In the genomic region with DNA sequence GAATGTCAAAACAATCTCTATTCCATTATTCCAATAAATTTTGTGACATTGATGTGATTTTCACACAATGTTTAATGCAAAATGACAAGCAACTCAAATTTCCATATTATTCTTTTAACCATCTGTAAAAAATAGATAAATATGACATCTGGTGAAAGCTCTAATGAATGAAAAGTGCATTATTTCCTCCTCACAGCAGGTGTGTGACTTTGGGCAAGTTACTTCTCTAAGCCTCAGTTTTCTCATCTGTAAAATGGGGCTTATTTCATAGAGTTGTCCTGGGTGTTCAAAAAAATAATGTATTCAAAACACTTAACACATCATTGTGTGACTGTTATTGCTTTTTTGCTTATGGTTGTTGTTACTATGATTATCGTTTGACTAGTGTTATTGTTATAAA, we compare ENCODE assay signal across 36 cellular contexts.
"Had no signal": no experiment of that assay in that cellular context is flagged by ENCODE, and none has a peak within 500 bp of the region (broad histone marks: within the 10 kb centered on the region; RNA-seq: fewer than 3 reads in every experiment).

No MANE protein-coding gene starts in this region.

- FAIRE-seq: bronchial epithelial cell, TTC549 had no signal

- H3K27ac Mint-ChIP-seq: activated B cell treated with CpG ODN at 0.5 μM for 24 hours; activated CD4-positive, alpha-beta memory T cell treated with anti-CD3 and anti-CD28 coated beads, Interleukin-2, amount 10 ng/mL, durations not matched to agents 7 days and 5 days; activated CD4-positive, alpha-beta T cell treated with anti-CD3 and anti-CD28 coated beads, Interleukin-2, amount 10 ng/mL, durations not matched to agents 7 days and 5 days; activated CD8-positive, alpha-beta memory T cell treated with anti-CD3 and anti-CD28 coated beads, Interleukin-2, amount 10 ng/mL, durations not matched to agents 7 days and 5 days; activated CD8-positive, alpha-beta T cell treated with anti-CD3 and anti-CD28 coated beads, Interleukin-2, amount 10 ng/mL, durations not matched to agents 7 days and 5 days; activated naive CD4-positive, alpha-beta T cell treated with anti-CD3 and anti-CD28 coated beads, Interleukin-2, amount 10 ng/mL, durations not matched to agents 7 days and 5 days; activated naive CD8-positive, alpha-beta T cell; activated naive CD8-positive, alpha-beta T cell treated with anti-CD3 and anti-CD28 coated beads, Interleukin-2, amount 10 ng/mL, durations not matched to agents 7 days and 5 days; activated naive CD8-positive, alpha-beta T cell treated with anti-CD3 and anti-CD28 coated beads, Interleukin-2, amount 50 U/mL, for 24 hours; activated T-cell treated with anti-CD3 and anti-CD28 coated beads, Interleukin-2, amount 50 U/mL, for 24 hours; activated T-helper 2 cell treated with anti-CD3 and anti-CD28 coated beads, Interferon-gamma antibody, Interleukin-2, Interleukin-4, amounts not matched to agents 10 μg/mL and 5 μg/mL and 100 μg/mL, durations not matched to agents 14 hours and 24 hours and 36 hours; brain; T-cell; T-helper 2 cell treated with Interferon-gamma antibody and Interleukin-4, amounts not matched to agents 5 μg/mL and 100 μg/mL, for 36 hours had no signal

- H3K36me3 Mint-ChIP-seq: activated naive CD4-positive, alpha-beta T cell treated with anti-CD3 and anti-CD28 coated beads, Interleukin-2, amount 10 ng/mL, durations not matched to agents 7 days and 5 days; activated naive CD4-positive, alpha-beta T cell treated with anti-CD3 and anti-CD28 coated beads, Interleukin-2, amount 50 U/mL, for 24 hours; activated naive CD8-positive, alpha-beta T cell; activated naive CD8-positive, alpha-beta T cell treated with anti-CD3 and anti-CD28 coated beads, Interleukin-2, amount 10 ng/mL, durations not matched to agents 7 days and 5 days; brain; T-cell had no signal

- H3K4me3 ChIP-seq: ascending aorta, cardiac muscle cell had no signal

- H3K4me1 Mint-ChIP-seq: activated B cell treated with CpG ODN at 0.5 μM for 24 hours; activated CD4-positive, alpha-beta memory T cell treated with anti-CD3 and anti-CD28 coated beads, Interleukin-2, amount 10 ng/mL, durations not matched to agents 7 days and 5 days; activated naive CD4-positive, alpha-beta T cell treated with anti-CD3 and anti-CD28 coated beads, Interleukin-2, amount 50 U/mL, for 24 hours had no signal

- DNase-seq: activated B cell treated with CpG ODN at 0.5 μM for 24 hours; activated CD4-positive, alpha-beta memory T cell treated with anti-CD3 and anti-CD28 coated beads, Interleukin-2, amount 10 ng/mL, durations not matched to agents 7 days and 5 days; activated CD4-positive, alpha-beta T cell treated with anti-CD3 and anti-CD28 coated beads for 48 hours; activated CD4-positive, alpha-beta T cell treated with anti-CD3 and anti-CD28 coated beads, Interleukin-2, amount 10 ng/mL, durations not matched to agents 7 days and 5 days; activated CD4-positive, alpha-beta T cell treated with anti-CD3 and anti-CD28 coated beads, Interleukin-2, amount 50 U/mL, for 48 hours; activated CD4-positive, CD25-positive, alpha-beta regulatory T cell treated with anti-CD3 and anti-CD28 coated beads, Interleukin-2, amount 50 U/mL, for 72 hours; activated CD8-positive, alpha-beta memory T cell treated with anti-CD3 and anti-CD28 coated beads for 24 hours; activated CD8-positive, alpha-beta memory T cell treated with anti-CD3 and anti-CD28 coated beads, Interleukin-2, amount 10 ng/mL, durations not matched to agents 7 days and 5 days; activated CD8-positive, alpha-beta memory T cell treated with anti-CD3 and anti-CD28 coated beads, Interleukin-2, amount 50 U/mL, for 48 hours; activated CD8-positive, alpha-beta T cell treated with anti-CD3 and anti-CD28 coated beads, Interleukin-2, amount 10 ng/mL, durations not matched to agents 7 days and 5 days; activated effector memory CD4-positive, alpha-beta T cell treated with Interleukin-2 at 50 U/mL for 16 hours; activated gamma-delta T cell; activated naive CD4-positive, alpha-beta T cell treated with anti-CD3 and anti-CD28 coated beads, Interleukin-2, amount 10 ng/mL, durations not matched to agents 7 days and 5 days; activated naive CD4-positive, alpha-beta T cell treated with Interleukin-2 at 50 U/mL for 16 hours; activated naive CD8-positive, alpha-beta T cell treated with anti-CD3 and anti-CD28 coated beads, Interleukin-2, amount 10 ng/mL, durations not matched to agents 7 days and 5 days; activated naive CD8-positive, alpha-beta T cell treated with anti-CD3 and anti-CD28 coated beads, Interleukin-2, amount 50 U/mL, for 24 hours; activated T-cell treated with anti-CD3 and anti-CD28 coated beads, Interleukin-2, amount 50 U/mL, for 24 hours; activated T-cell treated with anti-CD3 and anti-CD28 coated beads, Interleukin-2, amount 50 U/mL, for 48 hours; amygdala; anterior cingulate cortex; caudate nucleus; cerebellar nuclear complex; T-cell; T-helper 2 cell; T-helper 9 cell had no signal

- H3K27ac ChIP-seq: ascending aorta, cardiac muscle cell, VCaP had no signal

- H3K9me3 Mint-ChIP-seq: activated B cell treated with CpG ODN at 0.5 μM for 24 hours; activated CD4-positive, alpha-beta memory T cell treated with anti-CD3 and anti-CD28 coated beads, Interleukin-2, amount 10 ng/mL, durations not matched to agents 7 days and 5 days; activated CD4-positive, alpha-beta T cell treated with anti-CD3 and anti-CD28 coated beads, Interleukin-2, amount 10 ng/mL, durations not matched to agents 7 days and 5 days; activated naive CD4-positive, alpha-beta T cell treated with anti-CD3 and anti-CD28 coated beads, Interleukin-2, amount 10 ng/mL, durations not matched to agents 7 days and 5 days; activated naive CD4-positive, alpha-beta T cell treated with anti-CD3 and anti-CD28 coated beads, Interleukin-2, amount 50 U/mL, for 24 hours; activated naive CD8-positive, alpha-beta T cell treated with anti-CD3 and anti-CD28 coated beads, Interleukin-2, amount 50 U/mL, for 24 hours; activated T-cell treated with anti-CD3 and anti-CD28 coated beads, Interleukin-2, amount 50 U/mL, for 24 hours; activated T-helper 2 cell treated with anti-CD3 and anti-CD28 coated beads, Interferon-gamma antibody, Interleukin-2, Interleukin-4, amounts not matched to agents 10 μg/mL and 5 μg/mL and 100 μg/mL, durations not matched to agents 14 hours and 24 hours and 36 hours; brain; central memory CD8-positive, alpha-beta T cell; T-cell; T-helper 2 cell treated with Interferon-gamma antibody and Interleukin-4, amounts not matched to agents 5 μg/mL and 100 μg/mL, for 36 hours had no signal

- H3K27me3 ChIP-seq: ascending aorta, cardiac muscle cell had no signal

- H3K4me1 ChIP-seq: ascending aorta had no signal

- H3K36me3 ChIP-seq: ascending aorta, cardiac muscle cell had no signal

- H3K27me3 Mint-ChIP-seq: activated naive CD4-positive, alpha-beta T cell treated with anti-CD3 and anti-CD28 coated beads, Interleukin-2, amount 50 U/mL, for 24 hours; activated naive CD8-positive, alpha-beta T cell; brain; central memory CD8-positive, alpha-beta T cell had no signal

- H3K4me3 Mint-ChIP-seq: activated B cell treated with CpG ODN at 0.5 μM for 24 hours; activated CD4-positive, alpha-beta memory T cell treated with anti-CD3 and anti-CD28 coated beads, Interleukin-2, amount 10 ng/mL, durations not matched to agents 7 days and 5 days; activated CD4-positive, alpha-beta T cell treated with anti-CD3 and anti-CD28 coated beads, Interleukin-2, amount 10 ng/mL, durations not matched to agents 7 days and 5 days; activated CD8-positive, alpha-beta memory T cell treated with anti-CD3 and anti-CD28 coated beads, Interleukin-2, amount 10 ng/mL, durations not matched to agents 7 days and 5 days; activated CD8-positive, alpha-beta T cell treated with anti-CD3 and anti-CD28 coated beads, Interleukin-2, amount 10 ng/mL, durations not matched to agents 7 days and 5 days; activated naive CD4-positive, alpha-beta T cell treated with anti-CD3 and anti-CD28 coated beads, Interleukin-2, amount 10 ng/mL, durations not matched to agents 7 days and 5 days; activated naive CD4-positive, alpha-beta T cell treated with anti-CD3 and anti-CD28 coated beads, Interleukin-2, amount 50 U/mL, for 24 hours; activated naive CD8-positive, alpha-beta T cell; activated naive CD8-positive, alpha-beta T cell treated with anti-CD3 and anti-CD28 coated beads, Interleukin-2, amount 10 ng/mL, durations not matched to agents 7 days and 5 days; activated naive CD8-positive, alpha-beta T cell treated with anti-CD3 and anti-CD28 coated beads, Interleukin-2, amount 50 U/mL, for 24 hours; activated T-cell treated with anti-CD3 and anti-CD28 coated beads, Interleukin-2, amount 50 U/mL, for 24 hours; brain; central memory CD8-positive, alpha-beta T cell; T-cell; T-helper 2 cell treated with Interferon-gamma antibody and Interleukin-4, amounts not matched to agents 5 μg/mL and 100 μg/mL, for 36 hours had no signal

- H3K9me3 ChIP-seq: ascending aorta had no signal

- ATAC-seq: activated CD8-positive, alpha-beta memory T cell treated with anti-CD3 and anti-CD28 coated beads, Interleukin-2, amount 10 ng/mL, durations not matched to agents 7 days and 5 days; activated CD8-positive, alpha-beta T cell treated with anti-CD3 and anti-CD28 coated beads, Interleukin-2, amount 10 ng/mL, durations not matched to agents 7 days and 5 days; activated naive CD8-positive, alpha-beta T cell treated with anti-CD3 and anti-CD28 coated beads, Interleukin-2, amount 50 U/mL, for 24 hours; T-cell had no signal
